9 cellular contexts compared by ENCODE assay signal in genomic region chr13:79481685-79482052, GRCh38. TPM values are rescaled to one million over a fixed set of nuclear protein-coding genes. Genes with fewer than 3 reads are reported as not detected.
A peak's percentile ranks its signal among the peaks of the same experiment; 100 is the strongest.
DNase-seq lines count a peak whose midpoint lies in the region; ATAC-seq, FAIRE-seq and TF ChIP-seq lines count a peak whose summit lies in the region.
"Had no signal": no experiment of that assay in that cellular context is flagged by ENCODE, and none has a peak within 500 bp of the region (broad histone marks: within the 10 kb centered on the region; RNA-seq: fewer than 3 reads in every experiment).

No MANE protein-coding gene starts in this region.

- peak overlapping the region; percentile 75 for H3K4me3 ChIP-seq in SJCRH30
- H3K4me3 ChIP-seq in kidney (ENCODE audit: low read length in 2 of 2), result peak overlapping the region; percentile 84 to 93

- H3K27ac ChIP-seq in SJCRH30, result peak overlapping the region; percentile 40
- peak overlapping the region; percentile 25 to 82 for H3K27ac ChIP-seq in kidney (ENCODE audit: low read depth in 2 of 2, low read length in 2 of 2)

- ATAC-seq in GM18511 (IDR thresholded peaks at IDR 0.05; ENCODE audit: unreplicated experiment) (peak; percentile 50), HG02870 (IDR thresholded peaks at IDR 0.05; ENCODE audit: unreplicated experiment) (peak; percentile 33)

- no peak for TF ChIP-seq CTCF in kidney (IDR thresholded peaks at IDR 0.05; ENCODE audit: borderline replicate concordance, extremely low read depth, insufficient read depth)

- no peaks in the 10 kb centered on the region for H3K27me3 ChIP-seq in SJCRH30

- H3K4me1 ChIP-seq in SJCRH30 (peaks cover 9% of the 10 kb centered on the region), kidney (ENCODE audit: control insufficient read depth in 1 of 2, insufficient read depth in 1 of 2, low read depth in 1 of 2, low read length in 2 of 2) (peaks cover 2 to 13% of the 10 kb centered on the region in 2 donors)

- peak overlapping the region; percentile 85 to 88 for H3K9ac ChIP-seq in kidney (ENCODE audit: low read length in 2 of 2)

- intact Hi-C loops in kidney (cut with DNase I), result no loop called here

- H3K36me3 ChIP-seq in SJCRH30, result no peaks in the 10 kb centered on the region
- H3K36me3 ChIP-seq in kidney (ENCODE audit: control insufficient read depth in 1 of 2, insufficient read depth in 2 of 2, low read length in 2 of 2), result no peaks in the 10 kb centered on the region

- no peak for FAIRE-seq in kidney (lab: Jason Lieb, UNC)
- FAIRE-seq: colon had no signal

- DNase-seq in SJCRH30, result peak; percentile 4 to 6
- DNase-seq in activated naive CD8-positive, alpha-beta T cell treated with anti-CD3 and anti-CD28 coated beads, Interleukin-2, amount 50 U/mL, for 16 hours (ENCODE audit: low read depth, low spot score), result peak; percentile 34
- no peak for DNase-seq in kidney
- peak; percentile 78 for DNase-seq in stimulated activated CD4-positive, alpha-beta T cell treated with anti-CD3 and anti-CD28 coated beads, Interleukin-4, amount 100 ng/mL, for 24 hours
- DNase-seq in AG08396 (ENCODE audit: low spot score), result no peak
- no peak for DNase-seq in NCI-H510A treated with DMSO at 0.1 percent for 48 hours (lab: John Stamatoyannopoulos, UW)

- H3K9me3 ChIP-seq in SJCRH30 (replicated peaks), result no peaks in the 10 kb centered on the region
- no peaks in the 10 kb centered on the region for H3K9me3 ChIP-seq in kidney (ENCODE audit: control insufficient read depth in 1 of 2, low read length in 2 of 2)

RNA-seq across cellular contexts. Expression of gene NDFIP2, which starts 0.7 kb away (rescaled TPM):
- total RNA-seq in SJCRH30 (2014; rRNA removed; shearing (Covaris generic)), result 51.3 and 55.7 TPM in 2 replicates
- 52.2 TPM for total RNA-seq in kidney
- polyA plus RNA-seq in kidney (ENCODE audit: insufficient read depth, low read depth, low replicate concordance), result 28.7 TPM

Comparison
In these comparisons a context has a peak if more than half of its experiments do, and no peak if none do; other contexts are left out.
1. DNase-seq: peak in SJCRH30 (2 of 2), activated naive CD8-positive, alpha-beta T cell treated with anti-CD3 and anti-CD28 coated beads, Interleukin-2, amount 50 U/mL, for 16 hours (single experiment) and stimulated activated CD4-positive, alpha-beta T cell treated with anti-CD3 and anti-CD28 coated beads, Interleukin-4, amount 100 ng/mL, for 24 hours (single experiment); none in kidney (single experiment), AG08396 (single experiment) and NCI-H510A treated with DMSO at 0.1 percent for 48 hours (single experiment).